20 cellular contexts compared by ENCODE assay signal in genomic region chr2:143521404-143521803, GRCh38.
"Had no signal": no experiment of that assay in that cellular context is flagged by ENCODE, and none has a peak within 500 bp of the region (broad histone marks: within the 10 kb centered on the region; RNA-seq: fewer than 3 reads in every experiment).

No MANE protein-coding gene starts in this region.

- H3K9me3 ChIP-seq: mucosa of descending colon, ovary, sigmoid colon, thoracic aorta, upper lobe of right lung had no signal

- H3K4me3 ChIP-seq: mucosa of descending colon, ovary, sigmoid colon, thoracic aorta, upper lobe of right lung had no signal

- DNase-seq: activated CD4-positive, alpha-beta T cell treated with anti-CD3 and anti-CD28 coated beads, Interleukin-2, amount 10 ng/mL, durations not matched to agents 7 days and 5 days; activated CD8-positive, alpha-beta memory T cell treated with anti-CD3 and anti-CD28 coated beads, Interleukin-2, amount 50 U/mL, for 48 hours; activated CD8-positive, alpha-beta T cell treated with anti-CD3 and anti-CD28 coated beads, Interleukin-2, amount 10 ng/mL, durations not matched to agents 7 days and 5 days; activated gamma-delta T cell treated with Interleukin-2 at 50 U/mL for 16 hours; effector memory CD8-positive, alpha-beta T cell; foreskin keratinocyte; glutamatergic neuron; hypothalamus; islet precursor cell; mucosa of descending colon; naive B cell; ovary; SIG-M5; sigmoid colon; stimulated activated CD4-positive, alpha-beta T cell treated with anti-CD3 and anti-CD28 coated beads, Interleukin-4, amount 100 ng/mL, for 24 hours; upper lobe of right lung had no signal

- H3K27ac ChIP-seq: foreskin keratinocyte, ovary, sigmoid colon, thoracic aorta, upper lobe of right lung had no signal

- H3K27me3 ChIP-seq: foreskin keratinocyte, ovary, sigmoid colon, upper lobe of right lung had no signal

- H3K36me3 ChIP-seq: ovary, sigmoid colon, thoracic aorta, upper lobe of right lung had no signal

- ATAC-seq: activated CD8-positive, alpha-beta T cell treated with anti-CD3 and anti-CD28 coated beads, Interleukin-2, amount 10 ng/mL, durations not matched to agents 7 days and 5 days; effector memory CD8-positive, alpha-beta T cell; foreskin keratinocyte; mucosa of descending colon; stimulated activated memory B cell treated with anti-CD40 and anti-IgM and Interleukin-4, amounts not matched to agents 10 μg/mL and 1 μg/mL and 100 μg/mL, for 72 hours; upper lobe of right lung had no signal

- H3K27me3 Mint-ChIP-seq: activated CD4-positive, alpha-beta T cell treated with anti-CD3 and anti-CD28 coated beads, Interleukin-2, amount 10 ng/mL, durations not matched to agents 7 days and 5 days; effector memory CD8-positive, alpha-beta T cell; memory B cell; naive B cell; stimulated activated memory B cell treated with anti-CD40 and anti-IgM and Interleukin-4, amounts not matched to agents 10 μg/mL and 1 μg/mL and 100 μg/mL, for 72 hours had no signal

- H3K9me3 Mint-ChIP-seq: activated CD4-positive, alpha-beta T cell treated with anti-CD3 and anti-CD28 coated beads, Interleukin-2, amount 10 ng/mL, durations not matched to agents 7 days and 5 days; effector memory CD8-positive, alpha-beta T cell; memory B cell; naive B cell; stimulated activated memory B cell treated with anti-CD40 and anti-IgM and Interleukin-4, amounts not matched to agents 10 μg/mL and 1 μg/mL and 100 μg/mL, for 72 hours; T-helper 1 cell treated with Interleukin-12 subunit alpha and Interleukin-12 subunit beta and Interleukin-4 antibody, amounts not matched to agents 30 μg/mL and 1 μg/mL, for 36 hours had no signal

- H3K4me1 ChIP-seq: foreskin keratinocyte, upper lobe of right lung had no signal

- H3K27ac Mint-ChIP-seq: activated CD4-positive, alpha-beta T cell treated with anti-CD3 and anti-CD28 coated beads, Interleukin-2, amount 10 ng/mL, durations not matched to agents 7 days and 5 days; activated CD8-positive, alpha-beta T cell treated with anti-CD3 and anti-CD28 coated beads, Interleukin-2, amount 10 ng/mL, durations not matched to agents 7 days and 5 days; stimulated activated memory B cell treated with anti-CD40 and anti-IgM and Interleukin-4, amounts not matched to agents 10 μg/mL and 1 μg/mL and 100 μg/mL, for 72 hours; T-helper 1 cell treated with Interleukin-12 subunit alpha and Interleukin-12 subunit beta and Interleukin-4 antibody, amounts not matched to agents 30 μg/mL and 1 μg/mL, for 36 hours had no signal

- H3K4me3 Mint-ChIP-seq: activated CD4-positive, alpha-beta T cell treated with anti-CD3 and anti-CD28 coated beads, Interleukin-2, amount 10 ng/mL, durations not matched to agents 7 days and 5 days; activated CD8-positive, alpha-beta T cell treated with anti-CD3 and anti-CD28 coated beads, Interleukin-2, amount 10 ng/mL, durations not matched to agents 7 days and 5 days; effector memory CD8-positive, alpha-beta T cell; memory B cell; naive B cell; stimulated activated memory B cell treated with anti-CD40 and anti-IgM and Interleukin-4, amounts not matched to agents 10 μg/mL and 1 μg/mL and 100 μg/mL, for 72 hours; T-helper 1 cell treated with Interleukin-12 subunit alpha and Interleukin-12 subunit beta and Interleukin-4 antibody, amounts not matched to agents 30 μg/mL and 1 μg/mL, for 36 hours had no signal
